In the genomic region with DNA sequence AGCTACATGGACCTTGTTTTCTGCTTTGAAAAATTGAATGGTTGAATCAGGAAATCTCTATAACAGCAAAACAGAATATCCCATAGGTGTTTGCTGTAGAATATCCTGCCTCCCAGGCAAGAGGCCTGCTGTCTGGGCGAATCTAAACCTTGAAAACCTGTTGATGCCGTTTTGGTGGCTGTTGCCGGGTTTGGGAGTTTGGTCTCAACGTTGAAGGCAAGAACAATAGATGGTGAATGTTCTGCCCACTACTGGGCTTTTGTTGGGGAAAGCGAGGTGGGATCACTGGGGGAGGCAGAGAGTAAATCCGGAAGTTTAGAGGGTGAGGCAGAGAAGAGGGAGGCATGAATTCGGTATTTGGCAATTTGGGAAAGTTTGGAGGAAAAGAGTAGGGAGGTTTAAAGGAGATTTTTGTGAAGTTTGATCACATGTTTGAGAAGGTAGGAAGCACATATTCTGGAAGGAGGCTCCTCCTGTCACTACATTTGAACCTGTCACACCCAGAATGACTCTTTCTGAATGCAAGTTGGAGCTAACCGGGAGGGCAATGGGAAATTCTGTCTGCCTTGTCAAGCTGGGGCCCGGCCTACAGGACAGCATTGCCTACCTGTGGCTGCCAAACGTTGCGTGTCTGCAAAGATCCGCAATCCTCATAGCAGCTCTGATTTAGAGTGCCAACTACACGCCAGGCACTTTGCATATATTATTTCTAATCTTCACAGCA, we compare ENCODE assay signal across 26 cellular contexts. TPM values are rescaled to one million over a fixed set of nuclear protein-coding genes. Genes with fewer than 3 reads are reported as not detected.
DNase-seq lines count a peak whose midpoint lies in the region; ATAC-seq and TF ChIP-seq lines count a peak whose summit lies in the region.
"Had no signal": no experiment of that assay in that cellular context is flagged by ENCODE, and none has a peak within 500 bp of the region (broad histone marks: within the 10 kb centered on the region; RNA-seq: fewer than 3 reads in every experiment).

No MANE protein-coding gene starts in this region.

- intact Hi-C loops in IMR-90 (cut with micrococcal nuclease) (loop anchor here (5.0 kb wide), 1 partner anchor 91 kb away; no protein-coding TSS in a partner anchor), right cardiac atrium (cut with DNase I) (no loop called here)

- H3K36me3 ChIP-seq in H7 (replicated peaks; ENCODE audit: control insufficient read depth, insufficient read depth, low read length): no peaks in the 10 kb centered on the region
- no peaks in the 10 kb centered on the region for H3K36me3 ChIP-seq in IMR-90 (ENCODE audit: control insufficient read depth, insufficient read depth, low read length)
- no peaks in the 10 kb centered on the region for H3K36me3 ChIP-seq in neural progenitor cell
- H3K36me3 ChIP-seq: transverse colon had no signal

- BruUV-seq in IMR-90 (replicated peaks; lab: Mats Ljungman, UMichigan): no TSS peak

- H4K5ac ChIP-seq in IMR-90 (ENCODE audit: low read depth, low read length): no peak overlapping the region; the same call in 1 of the 2 replicates

- H3K4me3 Mint-ChIP-seq in neural progenitor cell: peak overlapping the region; percentile 24
- H3K4me3 Mint-ChIP-seq: activated CD8-positive, alpha-beta T cell treated with anti-CD3 and anti-CD28 coated beads, Interleukin-2, amount 10 ng/mL, durations not matched to agents 7 days and 5 days; activated T-cell treated with anti-CD3 and anti-CD28 coated beads, Interleukin-2, amount 50 U/mL, for 24 hours; CD4-positive, CD25-positive, alpha-beta regulatory T cell; memory B cell; natural killer cell treated with Interleukin-12 subunit alpha and Interleukin-12 subunit beta and Interleukin-15 and Interleukin-18, amount 100 ng/mL, for 72 hours; T-helper 17 cell had no signal

- in situ Hi-C loops in IMR-90 (cut with MboI; ENCODE audit: low sequenced_read_pairs): no loop called here

- CTCF ChIA-PET in IMR-90 (lab: Yijun Ruan, JAX) (no interaction called here), GM10248 (lab: Yijun Ruan, JAX) (interaction anchor here (1.0 kb wide), 1 partner anchor 11 kb away, joined by 3 read pairs; no protein-coding TSS in a partner anchor)

- no peaks in the 10 kb centered on the region for H3K79me2 ChIP-seq in neural progenitor cell (ENCODE audit: low read depth)

- TF ChIP-seq POLR2A in IMR-90 (IDR thresholded peaks at IDR 0.05; ENCODE audit: low read depth, low read length): no peak

- H3K4me1 ChIP-seq in IMR-90 (ENCODE audit: control insufficient read depth, insufficient read depth, low read length): peaks cover 2% of the 10 kb centered on the region; the same call in 1 of the 2 replicates
- no peaks in the 10 kb centered on the region for H3K4me1 ChIP-seq in right cardiac atrium (ENCODE audit: control insufficient read depth, insufficient read depth, low read length)
- peaks cover 20% of the 10 kb centered on the region for H3K4me1 ChIP-seq in neural progenitor cell

- H4K8ac ChIP-seq in IMR-90 (ENCODE audit: low read depth in 2 of 2, low read length in 2 of 2): no peak overlapping the region

- H3K36me3 Mint-ChIP-seq in neural progenitor cell: peaks cover 8% of the 10 kb centered on the region
- H3K36me3 Mint-ChIP-seq: CD4-positive, CD25-positive, alpha-beta regulatory T cell; memory B cell; natural killer cell treated with Interleukin-12 subunit alpha and Interleukin-12 subunit beta and Interleukin-15 and Interleukin-18, amount 100 ng/mL, for 72 hours had no signal

- H3K14ac ChIP-seq in IMR-90 (replicated peaks; ENCODE audit: low read depth, low read length): no peak overlapping the region

- no peak overlapping the region for H2BK5ac ChIP-seq in IMR-90 (ENCODE audit: low read depth, low read length, poor library complexity, severe bottlenecking)

- no peak overlapping the region for H3K9ac ChIP-seq in IMR-90 (ENCODE audit: low read depth, low read length)
- no peak overlapping the region for H3K9ac ChIP-seq in neural progenitor cell

- H2AK9ac ChIP-seq in IMR-90 (replicated peaks; ENCODE audit: low read depth, low read length, poor library complexity): no peak overlapping the region

- ATAC-seq in IMR-90 (ENCODE audit: low read depth) (no peak), right cardiac atrium (no peak), GM19351 (IDR thresholded peaks at IDR 0.05; ENCODE audit: unreplicated experiment) (no peak)
- ATAC-seq: activated CD8-positive, alpha-beta T cell treated with anti-CD3 and anti-CD28 coated beads, Interleukin-2, amount 10 ng/mL, durations not matched to agents 7 days and 5 days; natural killer cell treated with Interleukin-12 subunit alpha and Interleukin-12 subunit beta and Interleukin-15 and Interleukin-18, amount 100 ng/mL, for 72 hours; T-helper 17 cell had no signal

- no peak overlapping the region for H3K56ac ChIP-seq in IMR-90 (ENCODE audit: extremely low read depth, insufficient read depth, low read length)

- peak overlapping the region; percentile 3; the same call in 1 of the 2 replicates for H2AK5ac ChIP-seq in IMR-90 (ENCODE audit: low read depth, low read length)

- H2AFZ ChIP-seq in IMR-90 (replicated peaks; ENCODE audit: low read length, poor library complexity): no peak overlapping the region
- no peak overlapping the region for H2AFZ ChIP-seq in neural progenitor cell (replicated peaks)

- no peak for TF ChIP-seq RAD21 in IMR-90 (IDR thresholded peaks at IDR 0.05; ENCODE audit: low read length)

- peaks cover 5% of the 10 kb centered on the region; the same call in 1 of the 2 replicates for H3K9me1 ChIP-seq in IMR-90 (ENCODE audit: insufficient read depth, low read length)

- no peak for TF ChIP-seq CTCF in IMR-90 (conservative IDR thresholded peaks at IDR 0.05; ENCODE audit: low read depth, low read length)
- no peak for TF ChIP-seq CTCF in neural progenitor cell (IDR thresholded peaks at IDR 0.05)
- no peak for TF ChIP-seq CTCF in GM10248 (IDR thresholded peaks at IDR 0.05; ENCODE audit: control extremely low read depth, extremely low read depth, low read depth, missing control alignments)

- 74 to 100% methylated on average over 1 to 10 of the region's 13 CpGs for WGBS in IMR-90 (ENCODE audit: extremely low coverage in 2 of 2, insufficient read length in 1 of 2), 2 experiments
- WGBS in right cardiac atrium: 80% methylated on average over 13 of the region's 13 CpGs

- H3K4ac ChIP-seq in IMR-90 (ENCODE audit: low read depth, low read length): no peak overlapping the region

- H3K79me1 ChIP-seq in IMR-90 (ENCODE audit: low read depth in 1 of 2, low read length in 2 of 2): no peaks in the 10 kb centered on the region

- peak overlapping the region; percentile 55 for H3K27ac Mint-ChIP-seq in neural progenitor cell
- H3K27ac Mint-ChIP-seq: activated CD8-positive, alpha-beta T cell treated with anti-CD3 and anti-CD28 coated beads, Interleukin-2, amount 10 ng/mL, durations not matched to agents 7 days and 5 days; activated T-cell treated with anti-CD3 and anti-CD28 coated beads, Interleukin-2, amount 50 U/mL, for 24 hours; CD4-positive, CD25-positive, alpha-beta regulatory T cell; memory B cell; natural killer cell treated with Interleukin-12 subunit alpha and Interleukin-12 subunit beta and Interleukin-15 and Interleukin-18, amount 100 ng/mL, for 72 hours; T-helper 17 cell had no signal

- H3K18ac ChIP-seq in IMR-90 (ENCODE audit: low read depth, low read length): no peak overlapping the region

- H3K23ac ChIP-seq in IMR-90 (ENCODE audit: low read depth, low read length): no peak overlapping the region

- H3K27ac ChIP-seq in IMR-90 (ENCODE audit: insufficient read depth, low read length) (no peak overlapping the region), right cardiac atrium (ENCODE audit: low read length) (peak overlapping the region; percentile 20), neural progenitor cell (peak overlapping the region; percentile 50)
- H3K27ac ChIP-seq: transverse colon had no signal

- H3K9me3 ChIP-seq in IMR-90 (ENCODE audit: control insufficient read depth, insufficient read depth, low read length) (no peaks in the 10 kb centered on the region), right cardiac atrium (ENCODE audit: control insufficient read depth, low read length) (no peaks in the 10 kb centered on the region), neural progenitor cell (ENCODE audit: low read depth) (no peaks in the 10 kb centered on the region)
- H3K9me3 ChIP-seq: transverse colon had no signal

- H3K9me3 Mint-ChIP-seq in neural progenitor cell: no peaks in the 10 kb centered on the region
- H3K9me3 Mint-ChIP-seq: activated T-cell treated with anti-CD3 and anti-CD28 coated beads, Interleukin-2, amount 50 U/mL, for 24 hours; memory B cell; natural killer cell treated with Interleukin-12 subunit alpha and Interleukin-12 subunit beta and Interleukin-15 and Interleukin-18, amount 100 ng/mL, for 72 hours had no signal

- H3K4me1 Mint-ChIP-seq in neural progenitor cell: peaks cover 26% of the 10 kb centered on the region
- H3K4me1 Mint-ChIP-seq: CD4-positive, CD25-positive, alpha-beta regulatory T cell; memory B cell had no signal

- H4K20me1 ChIP-seq in IMR-90 (ENCODE audit: insufficient read depth, low read length): no peaks in the 10 kb centered on the region
- H4K20me1 ChIP-seq in neural progenitor cell (ENCODE audit: low read depth): peaks cover 15% of the 10 kb centered on the region

- H3K4me2 ChIP-seq in IMR-90 (ENCODE audit: low read depth, low read length): no peak overlapping the region
- H3K4me2 ChIP-seq in neural progenitor cell: peak overlapping the region; percentile 69

- no peak overlapping the region for H4K91ac ChIP-seq in IMR-90 (ENCODE audit: insufficient read depth, low read depth, low read length)

- H3K4me3 ChIP-seq in H7 (ENCODE audit: insufficient read depth, low read depth, low read length) (no peak overlapping the region), IMR-90 (ENCODE audit: insufficient read depth, low read depth, low read length) (no peak overlapping the region), right cardiac atrium (ENCODE audit: low read length) (no peak overlapping the region), neural progenitor cell (peak overlapping the region; percentile 12)
- H3K4me3 ChIP-seq: transverse colon had no signal

- H3K27me3 ChIP-seq in H7 (ENCODE audit: control insufficient read depth, insufficient read depth, low read length): no peaks in the 10 kb centered on the region
- H3K27me3 ChIP-seq in IMR-90 (ENCODE audit: control insufficient read depth, insufficient read depth, low read length): no peaks in the 10 kb centered on the region; the same call in 1 of the 2 replicates
- H3K27me3 ChIP-seq in right cardiac atrium (ENCODE audit: control insufficient read depth, insufficient read depth): no peaks in the 10 kb centered on the region
- no peaks in the 10 kb centered on the region for H3K27me3 ChIP-seq in neural progenitor cell
- H3K27me3 ChIP-seq: transverse colon had no signal

- no peaks in the 10 kb centered on the region for H3K27me3 Mint-ChIP-seq in neural progenitor cell (ENCODE audit: insufficient read depth, low read depth)
- H3K27me3 Mint-ChIP-seq: activated T-cell treated with anti-CD3 and anti-CD28 coated beads, Interleukin-2, amount 50 U/mL, for 24 hours; memory B cell; T-helper 17 cell had no signal

- no peak overlapping the region for H2BK15ac ChIP-seq in IMR-90 (ENCODE audit: low read depth, low read length)

- dilution Hi-C loops in IMR-90 (cut with HindIII; ENCODE audit: low sequenced_read_pairs, unreplicated experiment): no loop called here

- peaks cover 32% of the 10 kb centered on the region for H3F3A ChIP-seq in neural progenitor cell (ENCODE audit: low read depth)

- POLR2A ChIA-PET in IMR-90 (lab: Charles Lee; ENCODE audit: unreplicated experiment): no interaction called here
- POLR2A ChIA-PET in GM10248 (lab: Yijun Ruan, JAX): no interaction called here

- H2BK20ac ChIP-seq in IMR-90 (ENCODE audit: low read depth, low read length): no peak overlapping the region

- no peak overlapping the region for H2BK120ac ChIP-seq in IMR-90 (ENCODE audit: low read depth, low read length)

- DNase-seq in H7 (peak; percentile 51), IMR-90 (no peak), right cardiac atrium (no peak), neural progenitor cell (ENCODE audit: low spot score) (peak; percentile 73), GM10248 (ENCODE audit: extremely low spot score) (no peak), NCI-H1417 treated with DMSO at 0.1 percent for 48 hours (lab: John Stamatoyannopoulos, UW) (no peak), UCSD-AML1 (lab: John Stamatoyannopoulos, UW; ENCODE audit: unreplicated experiment) (no peak)
- DNase-seq: activated CD8-positive, alpha-beta T cell treated with anti-CD3 and anti-CD28 coated beads, Interleukin-2, amount 10 ng/mL, durations not matched to agents 7 days and 5 days; activated naive CD4-positive, alpha-beta T cell; activated T-cell treated with anti-CD3 and anti-CD28 coated beads, Interleukin-2, amount 50 U/mL, for 24 hours; CD4-positive, CD25-positive, alpha-beta regulatory T cell; DMS53; GF-D8; KBM-7; kidney; MV-4-11; NCI-H187 treated with DMSO at 0.1 percent for 48 hours; NCI-H345; small intestine; stimulated activated CD4-positive, alpha-beta T cell treated with anti-CD3 and anti-CD28 coated beads, Interleukin-2, amount 100 ng/mL, for 48 hours; stimulated activated naive CD4-positive, alpha-beta T cell treated with Interleukin-2 at 50 U/mL for 16 hours; T-helper 17 cell; transverse colon had no signal

RNA-seq across cellular contexts. Expression of gene GPRC5B, which starts 46.5 kb away (rescaled TPM):
- 66.0 and 76.7 TPM in 2 replicates for total RNA-seq in H7 (2014; rRNA removed; shearing (Covaris generic))
- total RNA-seq in IMR-90 (2012; rRNA removed): 2.2 and 2.5 TPM in 2 replicates
- 6.8 and 8.5 TPM in 2 replicates for polyA plus RNA-seq in IMR-90 (2012; rRNA removed)
- polyA plus RNA-seq in IMR-90 (2012; cell fraction: cytosol; rRNA removed): 3.7 and 19.8 TPM in 2 replicates
- 7.0 and 7.6 TPM in 2 replicates for polyA plus RNA-seq in IMR-90 (2012; cell fraction: nucleus; rRNA removed; ENCODE audit: low replicate concordance)
- total RNA-seq in right cardiac atrium: 10 to 100 TPM; 56.4 to 86.8 (median 84.5) TPM
- 70.6 TPM for polyA plus RNA-seq in right cardiac atrium
- total RNA-seq in neural progenitor cell (ENCODE audit: low replicate concordance): 21.1 and 32.2 TPM in 2 replicates
- total RNA-seq: activated CD8-positive, alpha-beta T cell treated with anti-CD3 and anti-CD28 coated beads, Interleukin-2, amount 10 ng/mL, durations not matched to agents 7 days and 5 days; natural killer cell treated with Interleukin-12 subunit alpha and Interleukin-12 subunit beta and Interleukin-15 and Interleukin-18, amount 100 ng/mL, for 72 hours had no signal

Comparison
In these comparisons a context has a peak if more than half of its experiments do, and no peak if none do; other contexts are left out.
1. DNase-seq: peak in H7 (single experiment) and neural progenitor cell (single experiment); none in IMR-90 (single experiment), right cardiac atrium (0 of 3), GM10248 (single experiment), NCI-H1417 treated with DMSO at 0.1 percent for 48 hours (single experiment) and UCSD-AML1 (single experiment).